8 cellular contexts compared by ENCODE assay signal in the genomic region with DNA sequence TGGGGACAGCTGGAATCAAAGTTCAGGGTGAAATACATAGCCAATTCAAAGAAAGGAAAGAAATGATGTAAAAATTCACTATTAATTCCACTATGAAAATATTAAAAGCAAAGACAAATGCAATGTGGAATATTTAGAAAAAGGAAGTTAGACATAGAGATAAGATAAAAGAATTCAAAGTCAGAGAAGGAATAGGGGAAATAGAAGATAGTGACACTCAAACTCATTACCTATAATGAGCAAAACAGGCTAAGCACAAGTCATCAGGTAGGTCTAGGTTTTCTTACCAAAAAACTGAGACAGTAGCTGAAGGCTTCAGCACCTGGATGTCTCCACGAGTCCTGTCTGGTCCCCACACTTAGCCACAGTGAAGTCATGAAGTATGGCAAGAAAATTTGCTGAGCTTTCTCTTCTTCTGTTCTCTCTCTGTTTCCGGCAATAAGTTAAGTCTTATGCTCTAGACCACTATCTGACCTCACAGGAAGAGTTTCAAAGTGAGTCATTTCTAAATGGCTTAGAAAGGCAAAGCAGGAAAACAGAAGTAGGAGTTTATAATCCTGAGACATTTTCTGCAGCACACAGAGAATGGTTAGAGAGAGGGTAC. TPM values are rescaled to one million over a fixed set of nuclear protein-coding genes. Genes with fewer than 3 reads are reported as not detected.
DNase-seq lines count a peak whose midpoint lies in the region; ATAC-seq and TF ChIP-seq lines count a peak whose summit lies in the region.

Gene C3AR1 (minus strand): TSS at position 369 of the 604 bp plus-strand sequence. CDS start 6,174 bp downstream, outside the sequence.

- H3K23me2 ChIP-seq in H9 (ENCODE audit: insufficient read length, low read depth, low read length, poor library complexity, severe bottlenecking): no peaks in the 10 kb centered on the region

- no peak within 1 kb of the TSS for H4K8ac ChIP-seq in H9 (replicated peaks; ENCODE audit: insufficient read length, low read depth, low read length)

- H3K9me3 Mint-ChIP-seq in activated naive CD4-positive, alpha-beta T cell treated with anti-CD3 and anti-CD28 coated beads, Interleukin-2, amount 50 U/mL, for 24 hours: no peaks in the 10 kb centered on the region
- H3K9me3 Mint-ChIP-seq in stimulated activated naive B cell treated with anti-CD40 and anti-IgM and Interleukin-4, amounts not matched to agents 10 μg/mL and 1 μg/mL and 100 μg/mL, for 72 hours: no peaks in the 10 kb centered on the region
- H3K9me3 Mint-ChIP-seq in H9: no peaks in the 10 kb centered on the region

- H2AFZ ChIP-seq in H9 (ENCODE audit: low read length): no peak within 1 kb of the TSS

- peak within 1 kb of the TSS; percentile 91 for H3K27ac Mint-ChIP-seq in activated naive CD4-positive, alpha-beta T cell treated with anti-CD3 and anti-CD28 coated beads, Interleukin-2, amount 50 U/mL, for 24 hours
- no peak within 1 kb of the TSS for H3K27ac Mint-ChIP-seq in stimulated activated naive B cell treated with anti-CD40 and anti-IgM and Interleukin-4, amounts not matched to agents 10 μg/mL and 1 μg/mL and 100 μg/mL, for 72 hours
- H3K27ac Mint-ChIP-seq in H9: no peak within 1 kb of the TSS

- H2BK12ac ChIP-seq in H9 (ENCODE audit: insufficient read length, low read depth, low read length): no peak within 1 kb of the TSS

- H2BK5ac ChIP-seq in H9 (ENCODE audit: insufficient read length, low read length): no peak within 1 kb of the TSS

- H3K36me3 Mint-ChIP-seq in activated naive CD4-positive, alpha-beta T cell treated with anti-CD3 and anti-CD28 coated beads, Interleukin-2, amount 50 U/mL, for 24 hours: no peaks in the 10 kb centered on the region
- H3K36me3 Mint-ChIP-seq in stimulated activated naive B cell treated with anti-CD40 and anti-IgM and Interleukin-4, amounts not matched to agents 10 μg/mL and 1 μg/mL and 100 μg/mL, for 72 hours: no peaks in the 10 kb centered on the region
- no peaks in the 10 kb centered on the region for H3K36me3 Mint-ChIP-seq in H9 (ENCODE audit: insufficient read depth in 1 of 3, low read depth in 3 of 3)

- no peaks in the 10 kb centered on the region for H3K9me3 ChIP-seq in H9 (ENCODE audit: control insufficient read depth, low read depth, low read length)

- no peak within 1 kb of the TSS for H3K9ac ChIP-seq in H9 (ENCODE audit: extremely low read depth, insufficient read length, low read length)

- H2BK120ac ChIP-seq in H9 (ENCODE audit: low read depth, low read length, poor library complexity, severe bottlenecking): no peak within 1 kb of the TSS

- no peaks in the 10 kb centered on the region for H3K79me1 ChIP-seq in H9 (ENCODE audit: insufficient read depth, low read depth, low read length, poor library complexity, severe bottlenecking)

- H3T11ph ChIP-seq in H9 (ENCODE audit: low read length): no peak within 1 kb of the TSS

- no peak within 1 kb of the TSS for H3K27ac ChIP-seq in H9 (ENCODE audit: insufficient read length, low read depth, low read length)

- no peak within 1 kb of the TSS for H4K5ac ChIP-seq in H9 (ENCODE audit: insufficient read length, low read depth, low read length)

- no peak within 1 kb of the TSS for H2AK5ac ChIP-seq in H9 (ENCODE audit: insufficient read length, low read length)

- H3K4me3 Mint-ChIP-seq in activated naive CD4-positive, alpha-beta T cell treated with anti-CD3 and anti-CD28 coated beads, Interleukin-2, amount 50 U/mL, for 24 hours: peak within 1 kb of the TSS; percentile 60
- no peak within 1 kb of the TSS for H3K4me3 Mint-ChIP-seq in stimulated activated naive B cell treated with anti-CD40 and anti-IgM and Interleukin-4, amounts not matched to agents 10 μg/mL and 1 μg/mL and 100 μg/mL, for 72 hours
- no peak within 1 kb of the TSS for H3K4me3 Mint-ChIP-seq in H9

- no peaks in the 10 kb centered on the region for H3K27me3 ChIP-seq in H9 (ENCODE audit: insufficient read depth, low read length)

- H3K4me2 ChIP-seq in H9 (ENCODE audit: insufficient read depth, insufficient read length, low read length): no peak within 1 kb of the TSS

- no peak within 1 kb of the TSS for H2BK20ac ChIP-seq in H9 (ENCODE audit: low read depth, low read length, poor library complexity, severe bottlenecking)

- H4K20me1 ChIP-seq in H9 (ENCODE audit: control insufficient read depth, insufficient read depth, insufficient read length): no peaks in the 10 kb centered on the region

- H3K23ac ChIP-seq in H9 (ENCODE audit: insufficient read length, low read depth, low read length): no peak within 1 kb of the TSS

- H3K14ac ChIP-seq in H9 (ENCODE audit: insufficient read depth, low read length): no peak within 1 kb of the TSS

- no CpG with 5 or more reads among the region's 2 CpGs for whole genome bisulfite sequencing in H9 (ENCODE audit: extremely low coverage, insufficient read length, low lambda C conversion rate)

- no peak for TF ChIP-seq CTCF in H9 (conservative IDR thresholded peaks at IDR 0.05)

- H3K56ac ChIP-seq in H9 (ENCODE audit: insufficient read length, low read depth, low read length): no peak within 1 kb of the TSS

- ATAC-seq in GM21526 (IDR thresholded peaks at IDR 0.05; ENCODE audit: low FRiP score, unreplicated experiment): peak; percentile 66
- ATAC-seq in stimulated activated naive B cell treated with anti-CD40 and anti-IgM and Interleukin-4, amounts not matched to agents 10 μg/mL and 1 μg/mL and 100 μg/mL, for 72 hours (replicated peaks): peak; percentile 77 to 86

- no peaks in the 10 kb centered on the region for H3K4me1 ChIP-seq in H9 (ENCODE audit: insufficient read depth, low read length)

- H3K27me3 Mint-ChIP-seq in activated naive CD4-positive, alpha-beta T cell treated with anti-CD3 and anti-CD28 coated beads, Interleukin-2, amount 50 U/mL, for 24 hours: no peaks in the 10 kb centered on the region
- H3K27me3 Mint-ChIP-seq in stimulated activated naive B cell treated with anti-CD40 and anti-IgM and Interleukin-4, amounts not matched to agents 10 μg/mL and 1 μg/mL and 100 μg/mL, for 72 hours: no peaks in the 10 kb centered on the region
- H3K27me3 Mint-ChIP-seq in H9 (ENCODE audit: low read depth): no peaks in the 10 kb centered on the region; the same call in 1 of the 2 replicates

- no peaks in the 10 kb centered on the region for H3K79me2 ChIP-seq in H9 (ENCODE audit: insufficient read depth, low read length)

- DNase-seq in AML-193 (lab: John Stamatoyannopoulos, UW): peak; percentile 89 to 91
- peak; percentile 75 for DNase-seq in NOMO-1 treated with dmso at 0.1 percent for 144 hours (lab: John Stamatoyannopoulos, UW; ENCODE audit: unreplicated experiment)
- DNase-seq in hepatic stellate cell (ENCODE audit: low spot score): peak; percentile 59
- no peak for DNase-seq in stimulated activated naive B cell treated with anti-CD40 and anti-IgM and Interleukin-4, amounts not matched to agents 10 μg/mL and 1 μg/mL and 100 μg/mL, for 72 hours
- no peak for DNase-seq in NCI-H345 treated with DMSO at 0.1 percent for 48 hours (lab: John Stamatoyannopoulos, UW; ENCODE audit: unreplicated experiment)
- DNase-seq in H9: no peak

- H3K18ac ChIP-seq in H9 (ENCODE audit: insufficient read length, low read depth, low read length): no peak within 1 kb of the TSS

- peaks cover 33% of the 10 kb centered on the region for H3K4me1 Mint-ChIP-seq in activated naive CD4-positive, alpha-beta T cell treated with anti-CD3 and anti-CD28 coated beads, Interleukin-2, amount 50 U/mL, for 24 hours
- H3K4me1 Mint-ChIP-seq in stimulated activated naive B cell treated with anti-CD40 and anti-IgM and Interleukin-4, amounts not matched to agents 10 μg/mL and 1 μg/mL and 100 μg/mL, for 72 hours: peaks cover 5 to 16% of the 10 kb centered on the region in 2 donors
- H3K4me1 Mint-ChIP-seq in H9: no peaks in the 10 kb centered on the region

- H3K4ac ChIP-seq in H9 (ENCODE audit: low read depth, low read length): no peak within 1 kb of the TSS

- H2BK15ac ChIP-seq in H9 (ENCODE audit: low read depth, low read length): no peak within 1 kb of the TSS

- no peak within 1 kb of the TSS for H4K91ac ChIP-seq in H9 (ENCODE audit: insufficient read length, low read depth, low read length)

RNA-seq across cellular contexts. Expression of gene C3AR1, which starts in this region (rescaled TPM):
- not detected in 2 replicates for total RNA-seq in H9 (2021)

Comparison
In these comparisons a context has a peak if more than half of its experiments do, and no peak if none do; other contexts are left out.
1. DNase-seq: peak in AML-193 (2 of 2), NOMO-1 treated with dmso at 0.1 percent for 144 hours (single experiment) and hepatic stellate cell (single experiment); none in stimulated activated naive B cell treated with anti-CD40 and anti-IgM and Interleukin-4, amounts not matched to agents 10 μg/mL and 1 μg/mL and 100 μg/mL, for 72 hours (single experiment), NCI-H345 treated with DMSO at 0.1 percent for 48 hours (single experiment) and H9 (single experiment).